ENCODE assay signal across 18 cellular contexts in genomic region chr12:101781834-101782543, GRCh38. TPM values are rescaled to one million over a fixed set of nuclear protein-coding genes. Genes with fewer than 3 reads are reported as not detected.
A peak's percentile ranks its signal among the peaks of the same experiment; 100 is the strongest.
DNase-seq lines count a peak whose midpoint lies in the region; ATAC-seq and TF ChIP-seq lines count a peak whose summit lies in the region.
"Had no signal": no experiment of that assay in that cellular context is flagged by ENCODE, and none has a peak within 500 bp of the region (broad histone marks: within the 10 kb centered on the region; RNA-seq: fewer than 3 reads in every experiment).

No MANE protein-coding gene starts in this region.

- peak overlapping the region in 1 of 2 donors; percentile 15 for H3K4me3 Mint-ChIP-seq in stimulated activated naive B cell treated with anti-CD40 and anti-IgM and Interleukin-4, amounts not matched to agents 10 μg/mL and 1 μg/mL and 100 μg/mL, for 72 hours

- DNase-seq in activated CD4-positive, CD25-positive, alpha-beta regulatory T cell (lab: John Stamatoyannopoulos, UW): no peak
- DNase-seq in choroid plexus epithelial cell (ENCODE audit: low read depth) (peak; percentile 70), body of pancreas (no peak)
- DNase-seq in stimulated activated naive B cell treated with anti-CD40 and anti-IgM and Interleukin-4, amounts not matched to agents 10 μg/mL and 1 μg/mL and 100 μg/mL, for 72 hours: no peak
- no peak for DNase-seq in NK-92 treated with Interleukin-12 subunit alpha and Interleukin-12 subunit beta, amount 100 ng/mL, for 24 hours (lab: John Stamatoyannopoulos, UW)
- DNase-seq: anterior cingulate cortex, hippocampal formation, lower lobe of right lung, NCI-H1092 treated with DMSO at 0.1 percent for 48 hours, small intestine, tibial artery had no signal

- H3K9me3 Mint-ChIP-seq in stimulated activated naive B cell treated with anti-CD40 and anti-IgM and Interleukin-4, amounts not matched to agents 10 μg/mL and 1 μg/mL and 100 μg/mL, for 72 hours: no peaks in the 10 kb centered on the region

- no peaks in the 10 kb centered on the region for H3K36me3 ChIP-seq in body of pancreas (replicated peaks in 1 of 2; ENCODE audit: insufficient read depth in 1 of 2, low read depth in 2 of 2)

- intact Hi-C loops in body of pancreas (cut with DNase I): no loop called here

- ATAC-seq in activated CD4-positive, CD25-positive, alpha-beta regulatory T cell treated with anti-CD3 and anti-CD28 coated beads, Interleukin-2, amount 50 U/mL, for 24 hours: peak; percentile 70 to 78
- ATAC-seq in SK-N-SH treated with all-trans-retinoic acid at 6 μM for 48 hours (peak; percentile 35; the same call in 1 of the 3 replicates), HG03432 (IDR thresholded peaks at IDR 0.05; ENCODE audit: unreplicated experiment) (no peak), body of pancreas (no peak)
- ATAC-seq in stimulated activated naive B cell treated with anti-CD40 and anti-IgM and Interleukin-4, amounts not matched to agents 10 μg/mL and 1 μg/mL and 100 μg/mL, for 72 hours (replicated peaks): peak; percentile 63 to 68
- ATAC-seq: HCT116, lower lobe of right lung had no signal

- H3K4me3 ChIP-seq in choroid plexus epithelial cell (ENCODE audit: low read depth, low read length): no peak overlapping the region
- H3K4me3 ChIP-seq in body of pancreas: no peak overlapping the region
- H3K4me3 ChIP-seq: lower lobe of right lung, tibial artery had no signal

- WGBS in body of pancreas, 2 donors: 85% methylated on average over 6 of the region's 6 CpGs

- peaks cover 39 to 47% of the 10 kb centered on the region in 2 donors for H3K36me3 Mint-ChIP-seq in stimulated activated naive B cell treated with anti-CD40 and anti-IgM and Interleukin-4, amounts not matched to agents 10 μg/mL and 1 μg/mL and 100 μg/mL, for 72 hours

- no peaks in the 10 kb centered on the region for H3K27me3 ChIP-seq in body of pancreas
- H3K27me3 ChIP-seq: neutrophil, tibial artery had no signal

- peaks cover 23 to 68% of the 10 kb centered on the region in 2 donors for H3K4me1 Mint-ChIP-seq in stimulated activated naive B cell treated with anti-CD40 and anti-IgM and Interleukin-4, amounts not matched to agents 10 μg/mL and 1 μg/mL and 100 μg/mL, for 72 hours

- no peak overlapping the region for H3K27ac ChIP-seq in body of pancreas
- H3K27ac ChIP-seq: 22Rv1, lower lobe of right lung, neutrophil, tibial artery had no signal

- peak overlapping the region; percentile 84 for H3K27ac Mint-ChIP-seq in stimulated activated naive B cell treated with anti-CD40 and anti-IgM and Interleukin-4, amounts not matched to agents 10 μg/mL and 1 μg/mL and 100 μg/mL, for 72 hours

- H3K27me3 Mint-ChIP-seq in stimulated activated naive B cell treated with anti-CD40 and anti-IgM and Interleukin-4, amounts not matched to agents 10 μg/mL and 1 μg/mL and 100 μg/mL, for 72 hours: no peaks in the 10 kb centered on the region

- H3K4me1 ChIP-seq in body of pancreas: no peaks in the 10 kb centered on the region
- H3K4me1 ChIP-seq: lower lobe of right lung had no signal

- no peaks in the 10 kb centered on the region for H3K9me3 ChIP-seq in body of pancreas
- H3K9me3 ChIP-seq: lower lobe of right lung, neutrophil, tibial artery had no signal

- TF ChIP-seq CTCF in choroid plexus epithelial cell (conservative IDR thresholded peaks at IDR 0.05; ENCODE audit: low read depth, low read length): no peak
- no peak for TF ChIP-seq CTCF in body of pancreas (IDR thresholded peaks at IDR 0.05)

- TF ChIP-seq POLR2A in body of pancreas (IDR thresholded peaks at IDR 0.05): no peak

TF ChIP-seq in SK-N-SH treated with all-trans-retinoic acid at 6 μM for 48 hours, 23 proteins besides CTCF, POLR2A, EP300 and RAD21:
- TF ChIP-seq GLIS3 (CRISPR knock-in tag; IDR thresholded peaks at IDR 0.05) (no peak), ZNF8 (CRISPR knock-in tag; IDR thresholded peaks at IDR 0.05) (no peak), RARB (CRISPR knock-in tag; IDR thresholded peaks at IDR 0.05) (no peak), ISL1 (CRISPR knock-in tag; IDR thresholded peaks at IDR 0.05) (no peak), ZNF565 (CRISPR knock-in tag; conservative IDR thresholded peaks at IDR 0.05; ENCODE audit: low read depth) (no peak), CSRNP3 (CRISPR knock-in tag; IDR thresholded peaks at IDR 0.05) (no peak), SNAI2 (CRISPR knock-in tag; IDR thresholded peaks at IDR 0.05) (no peak), CSDC2 (CRISPR knock-in tag; IDR thresholded peaks at IDR 0.05) (no peak)
- TF ChIP-seq, protein P1, sequence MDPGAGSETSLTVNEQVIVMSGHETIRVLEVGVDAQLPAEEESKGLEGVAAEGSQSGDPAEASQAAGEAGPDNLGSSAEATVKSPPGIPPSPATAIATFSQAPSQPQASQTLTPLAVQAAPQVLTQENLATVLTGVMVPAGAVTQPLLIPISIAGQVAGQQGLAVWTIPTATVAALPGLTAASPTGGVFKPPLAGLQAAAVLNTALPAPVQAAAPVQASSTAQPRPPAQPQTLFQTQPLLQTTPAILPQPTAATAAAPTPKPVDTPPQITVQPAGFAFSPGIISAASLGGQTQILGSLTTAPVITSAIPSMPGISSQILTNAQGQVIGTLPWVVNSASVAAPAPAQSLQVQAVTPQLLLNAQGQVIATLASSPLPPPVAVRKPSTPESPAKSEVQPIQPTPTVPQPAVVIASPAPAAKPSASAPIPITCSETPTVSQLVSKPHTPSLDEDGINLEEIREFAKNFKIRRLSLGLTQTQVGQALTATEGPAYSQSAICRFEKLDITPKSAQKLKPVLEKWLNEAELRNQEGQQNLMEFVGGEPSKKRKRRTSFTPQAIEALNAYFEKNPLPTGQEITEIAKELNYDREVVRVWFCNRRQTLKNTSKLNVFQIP (CRISPR knock-in tag; IDR thresholded peaks at IDR 0.05; ENCODE audit: borderline replicate concordance, low read depth): no peak
TF ChIP-seq in SK-N-SH treated with all-trans-retinoic acid at 6 μM for 48 hours: peak in this region for 0.

RNA-seq across cellular contexts. Expression of gene SYCP3, which starts 42.7 kb away (rescaled TPM):
- under 1 TPM in 1 of 2 donors, not detected in 1; 0.26 TPM for total RNA-seq in body of pancreas
- total RNA-seq: NCI-H460 had no signal

RNA-seq across cellular contexts. Expression of gene GNPTAB, which starts 48.8 kb away (rescaled TPM):
- total RNA-seq in body of pancreas: 10 to 100 TPM; 15.5 to 27.2 TPM

Comparison
In these comparisons a context has a peak if more than half of its experiments do, and no peak if none do; other contexts are left out.
1. ATAC-seq: peak in activated CD4-positive, CD25-positive, alpha-beta regulatory T cell treated with anti-CD3 and anti-CD28 coated beads, Interleukin-2, amount 50 U/mL, for 24 hours (2 of 2), SK-N-SH treated with all-trans-retinoic acid at 6 μM for 48 hours (single experiment) and stimulated activated naive B cell treated with anti-CD40 and anti-IgM and Interleukin-4, amounts not matched to agents 10 μg/mL and 1 μg/mL and 100 μg/mL, for 72 hours (2 of 2); none in HG03432 (single experiment) and body of pancreas (single experiment).